Comparison of ENCODE assay signal across 18 cellular contexts in genomic region chr9:121774715-121775613, GRCh38.
A peak's percentile ranks its signal among the peaks of the same experiment; 100 is the strongest.
DNase-seq lines count a peak whose midpoint lies in the region; ATAC-seq and TF ChIP-seq lines count a peak whose summit lies in the region.
"Had no signal": no experiment of that assay in that cellular context is flagged by ENCODE, and none has a peak within 500 bp of the region (broad histone marks: within the 10 kb centered on the region; RNA-seq: fewer than 3 reads in every experiment).

No MANE protein-coding gene starts in this region.

- POLR2A ChIA-PET in A673 (lab: Charles Lee; ENCODE audit: low non-redundant PET), result no interaction called here

- H3K36me3 Mint-ChIP-seq in activated naive CD4-positive, alpha-beta T cell treated with anti-CD3 and anti-CD28 coated beads for 36 hours (ENCODE audit: low read depth), result no peaks in the 10 kb centered on the region

- intact Hi-C loops in activated naive CD4-positive, alpha-beta T cell treated with anti-CD3 and anti-CD28 coated beads for 36 hours (cut with micrococcal nuclease), result no loop called here
- intact Hi-C loops in lower lobe of right lung (cut with DNase I), result no loop called here
- intact Hi-C loops in tibial artery (cut with DNase I; ENCODE audit: low total_unique reads), result loop anchor here (10.0 kb wide), 1 partner anchor 170 kb away; no protein-coding TSS in a partner anchor
- intact Hi-C loops in A673 (cut with micrococcal nuclease; ENCODE audit: unreplicated experiment), result no loop called here

- H3K27me3 Mint-ChIP-seq in activated naive CD4-positive, alpha-beta T cell treated with anti-CD3 and anti-CD28 coated beads for 36 hours (ENCODE audit: low read depth), result no peaks in the 10 kb centered on the region

- H3K27ac ChIP-seq in angular gyrus (ENCODE audit: low read depth, low read length) (peak overlapping the region; percentile 37), lower lobe of right lung (no peak overlapping the region), tibial artery (peak overlapping the region; percentile 18 to 78), A673 (ENCODE audit: low read depth, low read length, poor library complexity, severe bottlenecking) (no peak overlapping the region), SJCRH30 (no peak overlapping the region)

- H3K27ac Mint-ChIP-seq in activated naive CD4-positive, alpha-beta T cell treated with anti-CD3 and anti-CD28 coated beads for 36 hours, result no peak overlapping the region
- H3K27ac Mint-ChIP-seq: activated CD8-positive, alpha-beta T cell treated with anti-CD3 and anti-CD28 coated beads, Interleukin-2, amount 10 ng/mL, durations not matched to agents 7 days and 5 days; activated T-helper 17 cell treated with anti-CD3 and anti-CD28 coated beads, Interleukin-2, amount 50 U/mL, for 72 hours had no signal

- peak; percentile 2 for DNase-seq in activated naive CD4-positive, alpha-beta T cell treated with anti-CD3 and anti-CD28 coated beads, Interleukin-2, amount 50 U/mL, for 16 hours
- DNase-seq in activated naive CD4-positive, alpha-beta T cell treated with anti-CD3 and anti-CD28 coated beads for 36 hours, result no peak
- DNase-seq in lower lobe of right lung (peak; percentile 41), tibial artery (peak; percentile 17 to 58), A673 (ENCODE audit: low spot score) (no peak), NCI-H1048 (lab: John Stamatoyannopoulos, UW) (no peak), SJCRH30 (no peak)
- DNase-seq: activated CD8-positive, alpha-beta T cell treated with anti-CD3 and anti-CD28 coated beads, Interleukin-2, amount 10 ng/mL, durations not matched to agents 7 days and 5 days; GDM1; NCI-H187 treated with DMSO at 0.1 percent for 48 hours; retina; stimulated activated CD4-positive, alpha-beta T cell treated with anti-CD3 and anti-CD28 coated beads, Interleukin-1b, Interleukin-23, amount 100 ng/mL, for 48 hours; SW 1271 had no signal

- no peaks in the 10 kb centered on the region for H3K4me1 Mint-ChIP-seq in activated naive CD4-positive, alpha-beta T cell treated with anti-CD3 and anti-CD28 coated beads for 36 hours (ENCODE audit: low read depth)
- H3K4me1 Mint-ChIP-seq: activated T-helper 17 cell treated with anti-CD3 and anti-CD28 coated beads, Interleukin-2, amount 50 U/mL, for 72 hours had no signal

- H3K9me3 Mint-ChIP-seq in activated naive CD4-positive, alpha-beta T cell treated with anti-CD3 and anti-CD28 coated beads for 36 hours, result peaks cover 6% of the 10 kb centered on the region
- H3K9me3 Mint-ChIP-seq: activated T-helper 17 cell treated with anti-CD3 and anti-CD28 coated beads, Interleukin-2, amount 50 U/mL, for 72 hours had no signal

- H3K9me3 ChIP-seq in lower lobe of right lung, result no peaks in the 10 kb centered on the region
- no peaks in the 10 kb centered on the region for H3K9me3 ChIP-seq in tibial artery
- peaks cover 4% of the 10 kb centered on the region for H3K9me3 ChIP-seq in A673 (ENCODE audit: low read depth, low read length, poor library complexity, severe bottlenecking)
- no peaks in the 10 kb centered on the region for H3K9me3 ChIP-seq in SJCRH30 (replicated peaks)

- no peak overlapping the region for H3K4me3 ChIP-seq in lower lobe of right lung
- no peak overlapping the region for H3K4me3 ChIP-seq in tibial artery
- no peak overlapping the region for H3K4me3 ChIP-seq in A673 (ENCODE audit: low read depth, low read length, poor library complexity, severe bottlenecking)
- H3K4me3 ChIP-seq in SJCRH30, result no peak overlapping the region
- H3K4me3 ChIP-seq: coronary artery had no signal

- no TSS peak for BruUV-seq in A673 (replicated peaks; lab: Mats Ljungman, UMichigan)

- TF ChIP-seq CTCF in lower lobe of right lung (IDR thresholded peaks at IDR 0.05) (no peak), tibial artery (IDR thresholded peaks at IDR 0.05) (no peak), A673 (conservative IDR thresholded peaks at IDR 0.05; ENCODE audit: low read depth, low read length) (no peak)

- ATAC-seq in lower lobe of right lung, result no peak
- ATAC-seq: activated CD8-positive, alpha-beta T cell treated with anti-CD3 and anti-CD28 coated beads, Interleukin-2, amount 10 ng/mL, durations not matched to agents 7 days and 5 days; activated T-helper 17 cell treated with anti-CD3 and anti-CD28 coated beads, Interleukin-2, amount 50 U/mL, for 72 hours; HCT116 had no signal

- no peak overlapping the region for H3K4me3 Mint-ChIP-seq in activated naive CD4-positive, alpha-beta T cell treated with anti-CD3 and anti-CD28 coated beads for 36 hours
- H3K4me3 Mint-ChIP-seq: activated CD8-positive, alpha-beta T cell treated with anti-CD3 and anti-CD28 coated beads, Interleukin-2, amount 10 ng/mL, durations not matched to agents 7 days and 5 days; activated T-helper 17 cell treated with anti-CD3 and anti-CD28 coated beads, Interleukin-2, amount 50 U/mL, for 72 hours; nephron had no signal

- H3K4me1 ChIP-seq in lower lobe of right lung (peaks cover 5% of the 10 kb centered on the region), tibial artery (peaks cover 0 to 58% (median 42%) of the 10 kb centered on the region in 4 donors), A673 (ENCODE audit: insufficient read depth, low read length, poor library complexity, severe bottlenecking) (no peaks in the 10 kb centered on the region), SJCRH30 (no peaks in the 10 kb centered on the region)

- H3K27me3 ChIP-seq in lower lobe of right lung (ENCODE audit: low read depth) (no peaks in the 10 kb centered on the region), tibial artery (no peaks in the 10 kb centered on the region), A673 (replicated peaks; ENCODE audit: insufficient read depth, low read depth, low read length, poor library complexity) (no peaks in the 10 kb centered on the region), SJCRH30 (no peaks in the 10 kb centered on the region)

- H3K36me3 ChIP-seq in lower lobe of right lung (peaks cover 86% of the 10 kb centered on the region), tibial artery (peaks cover 42 to 91% (median 76%) of the 10 kb centered on the region in 3 donors), A673 (ENCODE audit: insufficient read depth, low read length, poor library complexity, severe bottlenecking) (peaks cover 7% of the 10 kb centered on the region), SJCRH30 (no peaks in the 10 kb centered on the region; the same call in 1 of the 2 replicates)

- CTCF ChIA-PET in activated naive CD4-positive, alpha-beta T cell treated with anti-CD3 and anti-CD28 coated beads for 36 hours (lab: Charles Lee), result interaction anchor here (0.6 kb wide), 1 partner anchor 14 kb away, joined by 3 read pairs; no protein-coding TSS in a partner anchor
- CTCF ChIA-PET in A673 (lab: Charles Lee), result interaction anchor here (0.6 kb wide), 1 partner anchor 87 kb away, joined by 4 read pairs; no protein-coding TSS in a partner anchor

Comparison
In these comparisons a context has a peak if more than half of its experiments do, and no peak if none do; other contexts are left out.
1. DNase-seq: peak in activated naive CD4-positive, alpha-beta T cell treated with anti-CD3 and anti-CD28 coated beads, Interleukin-2, amount 50 U/mL, for 16 hours (single experiment), lower lobe of right lung (single experiment) and tibial artery (2 of 2); none in activated naive CD4-positive, alpha-beta T cell treated with anti-CD3 and anti-CD28 coated beads for 36 hours (single experiment), A673 (single experiment), NCI-H1048 (single experiment) and SJCRH30 (0 of 2).
2. H3K27ac ChIP-seq: peak in angular gyrus (single experiment) and tibial artery (2 of 2); none in lower lobe of right lung (single experiment), A673 (single experiment) and SJCRH30 (single experiment).